In the genomic region with DNA sequence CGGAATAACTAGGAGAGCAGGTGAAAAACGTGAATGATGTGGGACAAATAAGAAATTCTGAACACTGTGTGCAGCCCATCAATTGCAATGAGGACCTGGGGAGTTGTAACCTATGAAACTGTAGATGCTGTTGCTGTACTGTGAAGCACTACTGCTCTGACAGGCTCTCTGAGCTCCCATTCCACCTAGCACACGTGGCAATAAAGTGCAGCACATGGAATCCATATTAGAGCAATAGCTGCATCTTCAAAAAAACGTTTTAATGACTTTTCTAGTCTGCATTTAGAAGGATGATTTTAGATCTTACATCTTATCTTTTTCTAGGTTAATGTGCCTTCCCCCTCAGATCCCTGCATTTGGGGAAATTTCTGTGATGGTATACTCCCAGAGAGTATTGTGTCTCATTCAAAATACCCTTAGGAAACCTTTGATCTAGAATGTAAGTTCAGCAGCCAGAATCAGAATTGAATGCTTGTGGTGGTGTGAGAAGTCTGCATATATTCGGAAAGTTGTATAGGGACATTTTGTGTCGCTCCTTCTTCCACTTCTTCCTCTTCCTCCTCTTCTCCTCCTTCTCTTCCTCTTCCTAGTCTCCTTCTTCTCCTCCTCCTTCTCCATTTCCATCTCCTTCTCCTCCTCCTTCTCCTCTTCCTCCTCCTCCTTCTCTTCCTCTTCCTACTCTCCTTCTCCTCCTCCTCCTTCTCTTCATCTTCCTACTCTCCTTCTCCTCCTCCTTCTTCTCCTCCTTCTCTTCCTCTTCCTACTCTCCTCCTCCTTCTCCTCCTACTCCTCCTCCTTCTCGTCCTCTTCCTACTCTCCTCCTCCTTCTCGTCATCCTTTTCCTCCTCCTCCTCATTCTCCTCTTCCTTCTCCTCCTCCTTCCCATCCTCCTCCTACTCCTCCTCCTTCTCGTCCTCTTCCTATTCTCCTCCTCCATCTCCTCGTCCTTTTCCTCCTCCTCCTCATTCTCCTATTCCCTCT, we compare ENCODE assay signal across 28 cellular contexts.
"Had no signal": no experiment of that assay in that cellular context is flagged by ENCODE, and none has a peak within 500 bp of the region (broad histone marks: within the 10 kb centered on the region; RNA-seq: fewer than 3 reads in every experiment).

No MANE protein-coding gene starts in this region.

- H3K27me3 ChIP-seq: colonic mucosa, left lung, testis had no signal

- H3K4me3 ChIP-seq: colonic mucosa, heart right ventricle, left lung, psoas muscle, skin epidermis, spleen, testis, tibial artery had no signal

- DNase-seq: colonic mucosa; effector CD8-positive, alpha-beta T cell; endodermal cell; foreskin melanocyte; glutamatergic neuron; heart right ventricle; hippocampal formation; left cardiac atrium; left lung; mammary epithelial cell; mesendoderm; midbrain; naive thymus-derived CD4-positive, alpha-beta T cell; nucleus accumbens; posterior cingulate gyrus; psoas muscle; right cardiac atrium; spleen; stimulated activated CD4-positive, alpha-beta T cell treated with anti-CD3 and anti-CD28 coated beads, Interleukin-4, amount 100 ng/mL, for 4 hours; stimulated activated naive CD8-positive, alpha-beta T cell treated with anti-CD3 and anti-CD28 coated beads, Interleukin-15, Interleukin-2, amounts not matched to agents 100 U/mL and 50 U/mL, for 24 hours; substantia nigra; testis; tibial artery had no signal

- H3K36me3 ChIP-seq: colonic mucosa, heart right ventricle, left lung, spleen, tibial artery had no signal

- H3K4me1 ChIP-seq: colonic mucosa, left lung, psoas muscle, testis, tibial artery had no signal

- H3K9me3 ChIP-seq: colonic mucosa, heart right ventricle, left lung, psoas muscle, spleen, testis, tibial artery had no signal

- H3K27ac ChIP-seq: colonic mucosa, epithelial cell of prostate, heart right ventricle, left lung, psoas muscle, skin epidermis, spleen, testis, tibial artery had no signal

- FAIRE-seq: islet of Langerhans had no signal

- ATAC-seq: esophagus mucosa; heart right ventricle; left cardiac atrium; left lung; naive thymus-derived CD4-positive, alpha-beta T cell; psoas muscle; right cardiac atrium; stimulated activated memory B cell treated with anti-CD40 and anti-IgM and Interleukin-4, amounts not matched to agents 10 μg/mL and 1 μg/mL and 100 μg/mL, for 72 hours; stimulated activated naive CD8-positive, alpha-beta T cell treated with anti-CD3 and anti-CD28 coated beads, Interleukin-15, Interleukin-2, amounts not matched to agents 100 U/mL and 50 U/mL, for 24 hours had no signal
